Comparison of ENCODE assay signal across 8 cellular contexts in genomic region chr9:75186767-75187380, GRCh38.
DNase-seq lines count a peak whose midpoint lies in the region; ATAC-seq and TF ChIP-seq lines count a peak whose summit lies in the region.

No MANE protein-coding gene starts in this region.

- in situ Hi-C loops in astrocyte of the cerebellum (cut with HindIII; ENCODE audit: low sequenced_read_pairs) = no loop called here

- no peak overlapping the region for H3K27ac Mint-ChIP-seq in activated CD4-positive, alpha-beta T cell treated with anti-CD3 and anti-CD28 coated beads for 36 hours

- intact Hi-C loops in lower lobe of right lung (cut with DNase I) (no loop called here), head of caudate nucleus (cut with DNase I) (loop anchor here (5.0 kb wide), 1 partner anchor 95 kb away; no protein-coding TSS in a partner anchor)
- intact Hi-C loops in activated CD4-positive, alpha-beta T cell treated with anti-CD3 and anti-CD28 coated beads for 36 hours (cut with DNase I, micrococcal nuclease) = loop anchor here (5.0 kb wide), 3 partner anchors 50 to 415 kb away; partner anchors contain the start of gene C9orf40 (in 1 of the 2)

- no peaks in the 10 kb centered on the region for H3K9me3 ChIP-seq in lower lobe of right lung

- no peaks in the 10 kb centered on the region for H3K27me3 Mint-ChIP-seq in activated CD4-positive, alpha-beta T cell treated with anti-CD3 and anti-CD28 coated beads for 36 hours

- H3K4me1 ChIP-seq in lower lobe of right lung = peaks cover 5% of the 10 kb centered on the region

- peaks cover 3% of the 10 kb centered on the region for H3K36me3 Mint-ChIP-seq in activated CD4-positive, alpha-beta T cell treated with anti-CD3 and anti-CD28 coated beads for 36 hours (ENCODE audit: low read depth)

- POLR2A ChIA-PET in activated CD4-positive, alpha-beta T cell treated with anti-CD3 and anti-CD28 coated beads for 36 hours (lab: Charles Lee) = no interaction called here

- no peaks in the 10 kb centered on the region for H3K27me3 ChIP-seq in lower lobe of right lung (ENCODE audit: low read depth)

- no peaks in the 10 kb centered on the region for H3K9me3 Mint-ChIP-seq in activated CD4-positive, alpha-beta T cell treated with anti-CD3 and anti-CD28 coated beads for 36 hours (ENCODE audit: low read depth)

- H3K4me3 ChIP-seq in HFF-Myc (replicated peaks; ENCODE audit: low read depth, low read length) (no peak overlapping the region), astrocyte of the cerebellum (ENCODE audit: low read depth, low read length) (no peak overlapping the region), lower lobe of right lung (no peak overlapping the region)

- CTCF ChIA-PET in activated CD4-positive, alpha-beta T cell treated with anti-CD3 and anti-CD28 coated beads for 36 hours (lab: Charles Lee) = interaction anchor here (0.6 to 3.1 kb wide), 8 partner anchors 9 to 104 kb away, joined by 3 to 21 read pairs (median 4); partner anchors contain the start of genes NMRK1 and OSTF1

- no peak overlapping the region for H3K4me3 Mint-ChIP-seq in activated CD4-positive, alpha-beta T cell treated with anti-CD3 and anti-CD28 coated beads for 36 hours

- no peak overlapping the region for H3K27ac ChIP-seq in lower lobe of right lung

- H3K4me1 Mint-ChIP-seq in activated CD4-positive, alpha-beta T cell treated with anti-CD3 and anti-CD28 coated beads for 36 hours = peaks cover 18% of the 10 kb centered on the region

- ATAC-seq in lower lobe of right lung (peak in 1 of 2 donors; percentile 50), GM21619 (IDR thresholded peaks at IDR 0.05; ENCODE audit: unreplicated experiment) (no peak)
- no peak for ATAC-seq in activated CD4-positive, alpha-beta T cell treated with anti-CD3 and anti-CD28 coated beads for 36 hours

- DNase-seq in CD1c-positive myeloid dendritic cell (ENCODE audit: extremely low spot score) (peak; percentile 55), HFF-Myc (ENCODE audit: extremely low read depth, low read depth) (no peak), astrocyte of the cerebellum (ENCODE audit: low read depth) (no peak), lower lobe of right lung (no peak), NCI-H146 (lab: John Stamatoyannopoulos, UW) (no peak), head of caudate nucleus (no peak)
- DNase-seq in activated CD4-positive, alpha-beta T cell treated with anti-CD3 and anti-CD28 coated beads for 36 hours = no peak

- TF ChIP-seq CTCF in HFF-Myc (IDR thresholded peaks at IDR 0.05; ENCODE audit: low read depth, low read length, missing control alignments) (peak; percentile 53), astrocyte of the cerebellum (IDR thresholded peaks at IDR 0.05; ENCODE audit: low read depth, low read length, missing control alignments) (peak; percentile 63), lower lobe of right lung (IDR thresholded peaks at IDR 0.05) (peak; percentile 81)

- no peaks in the 10 kb centered on the region for H3K36me3 ChIP-seq in lower lobe of right lung
